21 cellular contexts compared by ENCODE assay signal in genomic region chr1:241079459-241079858, GRCh38.
"Had no signal": no experiment of that assay in that cellular context is flagged by ENCODE, and none has a peak within 500 bp of the region (broad histone marks: within the 10 kb centered on the region; RNA-seq: fewer than 3 reads in every experiment).

No MANE protein-coding gene starts in this region.

- H3K36me3 ChIP-seq: left ventricle myocardium inferior, pancreas, prostate gland, sigmoid colon, spleen, suprapubic skin, thoracic aorta, tibial nerve, uterus had no signal

- H3K4me1 ChIP-seq: left ventricle myocardium inferior, pancreas, prostate gland, sigmoid colon, spleen, suprapubic skin, uterus had no signal

- FAIRE-seq: pancreas, small intestine had no signal

- H3K4me3 ChIP-seq: left ventricle myocardium inferior, lung, mucosa of descending colon, pancreas, prostate gland, sigmoid colon, spleen, suprapubic skin, thoracic aorta, tibial nerve, uterus had no signal

- DNase-seq: islet precursor cell; left ventricle myocardium inferior; midbrain; mucosa of descending colon; naive thymus-derived CD4-positive, alpha-beta T cell; pancreas; posterior cingulate gyrus; right cardiac atrium; sigmoid colon; small intestine; spleen; stimulated activated CD4-positive, alpha-beta T cell treated with anti-CD3 and anti-CD28 coated beads, Interleukin-4, amount 100 ng/mL, for 24 hours; stimulated activated naive CD4-positive, alpha-beta T cell; uterus had no signal

- ATAC-seq: mucosa of descending colon; naive thymus-derived CD4-positive, alpha-beta T cell; natural killer cell treated with Interleukin-12 subunit alpha and Interleukin-12 subunit beta and Interleukin-15 and Interleukin-18, amount 100 ng/mL, for 72 hours; right cardiac atrium; stimulated activated effector memory CD8-positive, alpha-beta T cell treated with anti-CD3 and anti-CD28 coated beads, Interleukin-12 subunit alpha, Interleukin-12 subunit beta, amount 100 ng/mL, for 72 hours had no signal

- H3K27ac ChIP-seq: left ventricle myocardium inferior, pancreas, prostate gland, sigmoid colon, spleen, suprapubic skin, thoracic aorta, tibial nerve, uterus had no signal

- H3K27me3 ChIP-seq: pancreas, sigmoid colon, spleen, suprapubic skin, tibial nerve, uterus had no signal

- H3K9me3 ChIP-seq: left ventricle myocardium inferior, mucosa of descending colon, pancreas, prostate gland, sigmoid colon, spleen, suprapubic skin, thoracic aorta, tibial nerve, uterus had no signal
